Comparison of ENCODE assay signal across 17 cellular contexts in the genomic region with DNA sequence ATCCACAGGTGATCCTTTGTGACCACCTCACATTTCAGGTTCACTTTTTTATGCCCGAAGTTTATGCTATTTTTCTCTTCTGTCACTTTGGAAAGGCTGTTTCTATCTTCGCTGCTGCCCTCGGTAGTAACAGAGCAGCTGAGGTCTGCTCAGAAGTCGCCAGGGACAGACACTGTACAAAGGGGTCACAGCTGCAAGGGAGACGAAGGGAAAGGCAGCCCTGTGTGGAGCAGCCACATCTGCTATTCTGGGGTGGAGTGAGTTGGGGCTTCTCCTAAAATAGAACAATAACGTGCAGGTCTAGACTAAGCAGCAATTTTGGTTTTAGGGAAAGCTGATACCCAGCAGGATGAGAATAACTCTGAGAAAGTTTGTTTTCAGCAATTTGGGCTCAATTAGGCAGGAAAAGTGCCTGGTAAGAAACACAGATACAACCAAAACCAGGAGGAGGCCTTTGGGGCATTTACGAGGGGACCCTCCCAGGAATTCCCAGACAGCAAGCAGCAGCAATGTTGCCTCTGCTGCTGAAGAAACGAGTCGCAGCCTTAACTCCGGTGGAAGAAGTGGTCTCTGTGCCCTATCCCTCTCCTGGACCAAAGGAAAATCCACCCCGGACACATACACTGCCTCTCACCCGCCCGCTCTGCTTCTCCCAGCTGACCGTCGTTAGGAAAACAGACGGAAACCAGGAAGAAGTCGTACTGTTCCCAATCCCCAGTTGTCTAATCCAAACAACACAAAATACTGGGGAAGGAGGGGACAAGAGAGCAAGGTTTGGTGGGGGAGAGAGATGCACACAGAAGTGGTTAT.
DNase-seq lines count a peak whose midpoint lies in the region; ATAC-seq and TF ChIP-seq lines count a peak whose summit lies in the region.
"Had no signal": no experiment of that assay in that cellular context is flagged by ENCODE, and none has a peak within 500 bp of the region (broad histone marks: within the 10 kb centered on the region; RNA-seq: fewer than 3 reads in every experiment).

No MANE protein-coding gene starts in this region.

- DNase-seq in Right ventricle myocardium superior (no peak), right atrium auricular region (ENCODE audit: low spot score) (no peak), fibroblast of peridontal ligament (ENCODE audit: extremely low read depth) (peak; percentile 35), HuH-7 (ENCODE audit: low spot score) (no peak), NCI-H1694 treated with DMSO at 0.1 percent for 48 hours (lab: John Stamatoyannopoulos, UW) (no peak)
- no peak for DNase-seq in activated effector memory CD4-positive, alpha-beta T cell treated with Interleukin-2 at 50 U/mL for 16 hours
- DNase-seq: activated CD8-positive, alpha-beta T cell treated with anti-CD3 and anti-CD28 coated beads, Interleukin-2, amount 10 ng/mL, durations not matched to agents 7 days and 5 days; activated naive CD8-positive, alpha-beta T cell treated with anti-CD3 and anti-CD28 coated beads for 36 hours; activated T-cell treated with anti-CD3 and anti-CD28 coated beads, Interleukin-2, amount 50 U/mL, for 48 hours; kidney glomerular epithelial cell; RPMI8226 had no signal

- peaks cover 3% of the 10 kb centered on the region for H3K9me3 Mint-ChIP-seq in nephron
- H3K9me3 Mint-ChIP-seq: activated naive CD8-positive, alpha-beta T cell treated with anti-CD3 and anti-CD28 coated beads for 36 hours had no signal

- intact Hi-C loops in Right ventricle myocardium superior (cut with DNase I) = no loop called here

- no peaks in the 10 kb centered on the region for H3K36me3 ChIP-seq in right atrium auricular region
- H3K36me3 ChIP-seq: esophagus muscularis mucosa, tibial nerve had no signal

- H3K4me3 Mint-ChIP-seq in nephron = peak overlapping the region in 1 of 3 experiments; percentile 48
- H3K4me3 Mint-ChIP-seq: activated CD8-positive, alpha-beta T cell treated with anti-CD3 and anti-CD28 coated beads, Interleukin-2, amount 10 ng/mL, durations not matched to agents 7 days and 5 days; activated naive CD8-positive, alpha-beta T cell treated with anti-CD3 and anti-CD28 coated beads for 36 hours had no signal

- H3K27ac ChIP-seq in right atrium auricular region = no peak overlapping the region
- H3K27ac ChIP-seq: C4-2B, KMS-11 had no signal

- peaks cover 82% of the 10 kb centered on the region for H3K4me1 Mint-ChIP-seq in nephron

- peaks cover 22% of the 10 kb centered on the region for H3K27me3 Mint-ChIP-seq in nephron (ENCODE audit: low read depth)

- H3K4me1 ChIP-seq in right atrium auricular region = peaks cover 0 to 18% of the 10 kb centered on the region in 2 donors

- ATAC-seq in Right ventricle myocardium superior (ENCODE audit: poor library complexity) (peak; percentile 60), GM19023 (IDR thresholded peaks at IDR 0.05; ENCODE audit: unreplicated experiment) (no peak)
- ATAC-seq: activated CD8-positive, alpha-beta T cell treated with anti-CD3 and anti-CD28 coated beads, Interleukin-2, amount 10 ng/mL, durations not matched to agents 7 days and 5 days had no signal

- no peak for TF ChIP-seq CTCF in right atrium auricular region (IDR thresholded peaks at IDR 0.05)
- TF ChIP-seq CTCF in nephron (IDR thresholded peaks at IDR 0.05; ENCODE audit: unreplicated experiment in 3 of 3) = no peak

- no peaks in the 10 kb centered on the region for H3K27me3 ChIP-seq in right atrium auricular region
- H3K27me3 ChIP-seq: tibial nerve had no signal

- no peaks in the 10 kb centered on the region for H3K9me3 ChIP-seq in right atrium auricular region
- H3K9me3 ChIP-seq: esophagus muscularis mucosa, tibial nerve had no signal

- no peaks in the 10 kb centered on the region for H3K36me3 Mint-ChIP-seq in nephron (ENCODE audit: low read depth)
- H3K36me3 Mint-ChIP-seq: activated naive CD8-positive, alpha-beta T cell treated with anti-CD3 and anti-CD28 coated beads for 36 hours had no signal

- no peak overlapping the region for H3K4me3 ChIP-seq in right atrium auricular region
- H3K4me3 ChIP-seq: esophagus muscularis mucosa, tibial nerve had no signal

- H3K27ac Mint-ChIP-seq in nephron = peak overlapping the region; percentile 52 to 76 (median 67)
- H3K27ac Mint-ChIP-seq: activated CD8-positive, alpha-beta T cell treated with anti-CD3 and anti-CD28 coated beads, Interleukin-2, amount 10 ng/mL, durations not matched to agents 7 days and 5 days; activated naive CD8-positive, alpha-beta T cell treated with anti-CD3 and anti-CD28 coated beads for 36 hours had no signal
